Comparison of ENCODE assay signal across 8 cellular contexts in genomic region chr18:35343936-35344735, GRCh38. TPM values are rescaled to one million over a fixed set of nuclear protein-coding genes. Genes with fewer than 3 reads are reported as not detected.
DNase-seq lines count a peak whose midpoint lies in the region; ATAC-seq and TF ChIP-seq lines count a peak whose summit lies in the region.

ZNF24 (minus strand) TSS chr18:35344420; CDS start chr18:35340650, 3,770 bp downstream.

- H3K9me3 ChIP-seq in OCI-LY3 (ENCODE audit: insufficient read depth, low read length) = no peaks in the 10 kb centered on the region

- peaks cover 38% of the 10 kb centered on the region for H4K20me1 ChIP-seq in OCI-LY3 (ENCODE audit: insufficient read depth, low read length)

- H3K9me3 Mint-ChIP-seq in endothelial cell (ENCODE audit: unreplicated experiment) = no peaks in the 10 kb centered on the region

- H3K27me3 ChIP-seq in OCI-LY3 (ENCODE audit: low read depth, low read length) = no peaks in the 10 kb centered on the region

- H3K79me2 ChIP-seq in OCI-LY3 (ENCODE audit: low read length) = peaks cover 56% of the 10 kb centered on the region

- DNase-seq in D341Med (ENCODE audit: low spot score) = peak; percentile 100
- DNase-seq in HuH-7 (ENCODE audit: low spot score) = peak; percentile 74
- peak; percentile 94 for DNase-seq in activated CD8-positive, alpha-beta memory T cell treated with anti-CD3 and anti-CD28 coated beads, Interleukin-2, amount 50 U/mL, for 48 hours
- DNase-seq in endothelial cell (ENCODE audit: low spot score) = peak; percentile 96
- peak; percentile 98 for DNase-seq in midbrain (lab: John Stamatoyannopoulos, UW)
- peak; percentile 83 to 84 for DNase-seq in stimulated activated CD8-positive, alpha-beta memory T cell treated with anti-CD3 and anti-CD28 coated beads, Interleukin-2, amount 100 ng/mL, for 1 hour (ENCODE audit: low read depth in 2 of 2)

- peaks cover 17% of the 10 kb centered on the region for H3K36me3 Mint-ChIP-seq in endothelial cell (ENCODE audit: low read depth, unreplicated experiment)

- H3K4me1 Mint-ChIP-seq in endothelial cell (ENCODE audit: unreplicated experiment) = peaks cover 9% of the 10 kb centered on the region

- H3K36me3 ChIP-seq in OCI-LY3 (replicated peaks; ENCODE audit: low read depth, low read length) = peaks cover 23% of the 10 kb centered on the region

- H3K4me3 ChIP-seq in OCI-LY3 (ENCODE audit: low read length) = peak within 1 kb of the TSS; percentile 94

- peak within 1 kb of the TSS; percentile 95 for H3K9ac ChIP-seq in OCI-LY3 (ENCODE audit: low read length)

- peak within 1 kb of the TSS; percentile 98 for H3K27ac Mint-ChIP-seq in endothelial cell (ENCODE audit: unreplicated experiment)

- peak within 1 kb of the TSS; percentile 81 for H3K27ac ChIP-seq in OCI-LY3 (ENCODE audit: low read length)

- TF ChIP-seq CTCF in OCI-LY3 (IDR thresholded peaks at IDR 0.05; ENCODE audit: low read depth, low read length) = no peak
- no peak for TF ChIP-seq CTCF in endothelial cell (IDR thresholded peaks at IDR 0.05; ENCODE audit: unreplicated experiment)

- peak within 1 kb of the TSS; percentile 85 for H2AFZ ChIP-seq in OCI-LY3 (ENCODE audit: low read depth, low read length)

- H3K4me2 ChIP-seq in OCI-LY3 (ENCODE audit: low read length) = peak within 1 kb of the TSS; percentile 79

- H3K27me3 Mint-ChIP-seq in endothelial cell (ENCODE audit: unreplicated experiment) = peaks cover 12% of the 10 kb centered on the region

- peak; percentile 92 for ATAC-seq in GM21515 (IDR thresholded peaks at IDR 0.05; ENCODE audit: unreplicated experiment)

- H3K4me1 ChIP-seq in OCI-LY3 (ENCODE audit: low read length) = peaks cover 30% of the 10 kb centered on the region

- peak within 1 kb of the TSS; percentile 99 for H3K4me3 Mint-ChIP-seq in endothelial cell (ENCODE audit: unreplicated experiment)

RNA-seq across cellular contexts. Expression of gene ZNF24, which starts in this region (rescaled TPM):
- 50.1 TPM for total RNA-seq in endothelial cell (ENCODE audit: unreplicated experiment)

Comparison
In these comparisons a context has a peak if more than half of its experiments do, and no peak if none do; other contexts are left out.
1. Peak in every context shown above with its lines: DNase-seq, ATAC-seq, H3K4me3 ChIP-seq and H3K27ac ChIP-seq.